In genomic region chr6:118581489-118581959, GRCh38 we compare ENCODE assay signal across 10 cellular contexts. TPM values are rescaled to one million over a fixed set of nuclear protein-coding genes. Genes with fewer than 3 reads are reported as not detected.
A peak's percentile ranks its signal among the peaks of the same experiment; 100 is the strongest.
DNase-seq lines count a peak whose midpoint lies in the region; ATAC-seq lines count a peak whose summit lies in the region.
"Had no signal": no experiment of that assay in that cellular context is flagged by ENCODE, and none has a peak within 500 bp of the region (broad histone marks: within the 10 kb centered on the region; RNA-seq: fewer than 3 reads in every experiment).

No MANE protein-coding gene starts in this region.

- H3K36me3 Mint-ChIP-seq in stimulated activated naive CD8-positive, alpha-beta T cell treated with anti-CD3 and anti-CD28 coated beads, Interleukin-15, Interleukin-2, amounts not matched to agents 100 ng/mL and 50 ng/mL, for 24 hours (ENCODE audit: low read depth): peaks cover 68% of the 10 kb centered on the region

- H3K4me1 Mint-ChIP-seq in stimulated activated naive CD8-positive, alpha-beta T cell treated with anti-CD3 and anti-CD28 coated beads, Interleukin-15, Interleukin-2, amounts not matched to agents 100 ng/mL and 50 ng/mL, for 24 hours (ENCODE audit: low read depth): peaks cover 3% of the 10 kb centered on the region

- no peak for ATAC-seq in stimulated activated naive CD8-positive, alpha-beta T cell treated with anti-CD3 and anti-CD28 coated beads, Interleukin-15, Interleukin-2, amounts not matched to agents 100 U/mL and 50 U/mL, for 24 hours
- ATAC-seq in left lobe of liver (peak; percentile 12), HG03520 (IDR thresholded peaks at IDR 0.05; ENCODE audit: unreplicated experiment) (no peak), HG03135 (IDR thresholded peaks at IDR 0.05; ENCODE audit: unreplicated experiment) (no peak)

- no peak overlapping the region for H3K4me3 Mint-ChIP-seq in stimulated activated naive CD8-positive, alpha-beta T cell treated with anti-CD3 and anti-CD28 coated beads, Interleukin-15, Interleukin-2, amounts not matched to agents 100 ng/mL and 50 ng/mL, for 24 hours
- H3K4me3 Mint-ChIP-seq: activated CD8-positive, alpha-beta memory T cell treated with anti-CD3 and anti-CD28 coated beads, Interleukin-2, amount 10 ng/mL, durations not matched to agents 7 days and 5 days; mesothelial cell of epicardium had no signal

- no peak for DNase-seq in stimulated activated naive CD8-positive, alpha-beta T cell treated with anti-CD3 and anti-CD28 coated beads, Interleukin-15, Interleukin-2, amounts not matched to agents 100 U/mL and 50 U/mL, for 24 hours
- peak; percentile 39 for DNase-seq in astrocyte of the hippocampus (ENCODE audit: low read depth, low spot score)
- DNase-seq in left lobe of liver (ENCODE audit: low spot score): no peak
- DNase-seq in T-helper 1 cell: no peak
- no peak for DNase-seq in NCI-H524 treated with DMSO at 0.1 percent for 48 hours (lab: John Stamatoyannopoulos, UW)
- DNase-seq: activated CD8-positive, alpha-beta memory T cell treated with anti-CD3 and anti-CD28 coated beads, Interleukin-2, amount 10 ng/mL, durations not matched to agents 7 days and 5 days had no signal

- no peaks in the 10 kb centered on the region for H3K27me3 Mint-ChIP-seq in stimulated activated naive CD8-positive, alpha-beta T cell treated with anti-CD3 and anti-CD28 coated beads, Interleukin-15, Interleukin-2, amounts not matched to agents 100 ng/mL and 50 ng/mL, for 24 hours
- H3K27me3 Mint-ChIP-seq: activated CD8-positive, alpha-beta memory T cell treated with anti-CD3 and anti-CD28 coated beads, Interleukin-2, amount 10 ng/mL, durations not matched to agents 7 days and 5 days had no signal

- peaks cover 22% of the 10 kb centered on the region for H3K9me3 Mint-ChIP-seq in stimulated activated naive CD8-positive, alpha-beta T cell treated with anti-CD3 and anti-CD28 coated beads, Interleukin-15, Interleukin-2, amounts not matched to agents 100 ng/mL and 50 ng/mL, for 24 hours

- H3K27ac Mint-ChIP-seq in stimulated activated naive CD8-positive, alpha-beta T cell treated with anti-CD3 and anti-CD28 coated beads, Interleukin-15, Interleukin-2, amounts not matched to agents 100 ng/mL and 50 ng/mL, for 24 hours: peak overlapping the region; percentile 29
- H3K27ac Mint-ChIP-seq: activated CD8-positive, alpha-beta memory T cell treated with anti-CD3 and anti-CD28 coated beads, Interleukin-2, amount 10 ng/mL, durations not matched to agents 7 days and 5 days; mesothelial cell of epicardium had no signal

RNA-seq across cellular contexts. Expression of gene PLN, which starts 33.4 kb away (rescaled TPM):
- total RNA-seq in left lobe of liver: 0.18 TPM
- total RNA-seq: activated CD8-positive, alpha-beta memory T cell treated with anti-CD3 and anti-CD28 coated beads, Interleukin-2, amount 10 ng/mL, durations not matched to agents 7 days and 5 days had no signal
